ENCODE assay signal across 1 cellular context in the genomic region with DNA sequence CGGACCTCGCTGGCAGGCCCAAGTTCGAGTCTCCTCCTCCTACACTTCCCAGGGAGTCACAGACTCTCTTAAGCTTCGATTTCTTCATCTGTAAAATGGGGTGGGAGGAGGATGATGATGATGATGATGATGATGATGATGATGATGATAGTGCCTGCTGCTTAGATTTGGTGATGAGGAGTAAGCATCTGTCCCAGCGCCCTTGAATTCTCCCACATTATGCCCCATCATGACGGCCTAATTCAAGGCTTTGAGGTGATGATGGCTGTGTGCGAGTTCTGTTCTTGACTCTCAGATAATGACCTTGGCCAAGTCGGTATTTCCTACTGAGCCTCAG.
TF ChIP-seq lines count a peak whose summit lies in the region.

No MANE protein-coding gene starts in this region.

TF ChIP-seq in H1, 55 proteins besides CTCF, POLR2A, EP300 and RAD21:
- TF ChIP-seq SIRT6 (IDR thresholded peaks at IDR 0.05; ENCODE audit: low read length) = no peak
- no peak for TF ChIP-seq NANOG (IDR thresholded peaks at IDR 0.05; ENCODE audit: insufficient read depth, low read depth, low read length, poor library complexity, severe bottlenecking)
- no peak for TF ChIP-seq CEBPB (IDR thresholded peaks at IDR 0.05; ENCODE audit: low read depth, low read length)
- TF ChIP-seq SP4 (IDR thresholded peaks at IDR 0.05; ENCODE audit: low read length) = no peak
- TF ChIP-seq SUZ12 (IDR thresholded peaks at IDR 0.05; ENCODE audit: low read length) = no peak
TF ChIP-seq in H1: peak in this region for 0.
